8 cellular contexts compared by ENCODE assay signal in genomic region chr9:132078369-132079356, GRCh38. TPM values are rescaled to one million over a fixed set of nuclear protein-coding genes. Genes with fewer than 3 reads are reported as not detected.
DNase-seq lines count a peak whose midpoint lies in the region; ATAC-seq, FAIRE-seq and TF ChIP-seq lines count a peak whose summit lies in the region.

No MANE protein-coding gene starts in this region.

- H3K9me3 ChIP-seq in PC-9 (ENCODE audit: insufficient read depth, low read depth) = no peaks in the 10 kb centered on the region
- H3K9me3 ChIP-seq in GM12878 (replicated peaks; ENCODE audit: control insufficient read depth, insufficient read depth, low read length) = no peaks in the 10 kb centered on the region
- H3K9me3 ChIP-seq in keratinocyte (ENCODE audit: control insufficient read depth, low read depth, low read length) = no peaks in the 10 kb centered on the region

- H3K79me2 ChIP-seq in PC-9 (ENCODE audit: low read depth) = peaks cover 20% of the 10 kb centered on the region
- peaks cover 15% of the 10 kb centered on the region for H3K79me2 ChIP-seq in GM12878 (ENCODE audit: control insufficient read depth, insufficient read depth, low read length)
- peaks cover 53% of the 10 kb centered on the region for H3K79me2 ChIP-seq in keratinocyte (ENCODE audit: control insufficient read depth, insufficient read depth, low read length)

- H3K4me1 ChIP-seq in PC-9 (replicated peaks; ENCODE audit: insufficient read depth) (peaks cover 11% of the 10 kb centered on the region; the same call in 1 of the 2 replicates), GM12878 (ENCODE audit: control insufficient read depth, insufficient read depth, low read length) (peaks cover 5% of the 10 kb centered on the region; the same call in 1 of the 2 replicates), keratinocyte (ENCODE audit: control insufficient read depth, extremely low read depth, insufficient read depth, low read length) (peaks cover 31% of the 10 kb centered on the region)

- POLR2A ChIA-PET in PC-9 (lab: Charles Lee; ENCODE audit: unreplicated experiment) (interaction anchor here (0.6 kb wide), 1 partner anchor 1727 kb away, joined by 5 read pairs; no protein-coding TSS in a partner anchor), GM12878 (lab: Charles Lee) (no interaction called here)

- H3K9ac ChIP-seq in GM12878 (ENCODE audit: control insufficient read depth, insufficient read depth, low read length) = peak overlapping the region; percentile 74
- H3K9ac ChIP-seq in keratinocyte (ENCODE audit: control insufficient read depth, extremely low read depth, insufficient read depth, low read length) = peak overlapping the region; percentile 97

- dilution Hi-C loops in keratinocyte (cut with MboI; ENCODE audit: extremely low pct_ligation_motif_present, low sequenced_read_pairs) = no loop called here

- peak overlapping the region; percentile 72 for H3K4me2 ChIP-seq in PC-9
- peak overlapping the region; percentile 89 for H3K4me2 ChIP-seq in GM12878 (ENCODE audit: control insufficient read depth, insufficient read depth)
- H3K4me2 ChIP-seq in keratinocyte (ENCODE audit: control insufficient read depth, extremely low read depth, insufficient read depth, low read depth, low read length) = peak overlapping the region; percentile 87

- H2AFZ ChIP-seq in PC-9 (peak overlapping the region; percentile 91), GM12878 (ENCODE audit: control insufficient read depth, low read depth, low read length) (peak overlapping the region; percentile 91), keratinocyte (ENCODE audit: control insufficient read depth, low read length) (peak overlapping the region; percentile 89)

- H3K27ac ChIP-seq in PC-9 (no peak overlapping the region), GM12878 (ENCODE audit: control insufficient read depth, insufficient read depth) (0 out of 2 replicates have a peak overlapping the region, but pooled peaks have one; percentile 28), keratinocyte (ENCODE audit: control insufficient read depth, insufficient read depth, low read length) (peak overlapping the region; percentile 89)

- no peak for FAIRE-seq in GM12878 (lab: Jason Lieb, UNC)
- FAIRE-seq in keratinocyte (lab: Jason Lieb, UNC) = peak; percentile 34
- FAIRE-seq in HTR-8/SVneo (lab: Jason Lieb, UNC) = no peak

- CTCF ChIA-PET in PC-9 (lab: Charles Lee) = no interaction called here
- CTCF ChIA-PET in GM12878 (lab: Yijun Ruan, JAX) = interaction anchor here (2.0 kb wide), 1 partner anchor 158 kb away, joined by 8 read pairs; no protein-coding TSS in a partner anchor

- no peak for TF ChIP-seq RAD21 in GM12878 (IDR thresholded peaks at IDR 0.05; ENCODE audit: insufficient read depth, low read depth, low read length)

- RAD21 ChIA-PET in GM12878 (lab: Charles Lee; ENCODE audit: unreplicated experiment) = no interaction called here

- in situ Hi-C loops in GM12878 (cut with MboI) = no loop called here

- intact Hi-C loops in PC-9 (cut with micrococcal nuclease; ENCODE audit: unreplicated experiment) (loop anchor here (10.0 kb wide), 1 partner anchor 104 kb away; no protein-coding TSS in a partner anchor), GM12878 (cut with micrococcal nuclease; ENCODE audit: unreplicated experiment) (no loop called here)

- H3K9me1 ChIP-seq in keratinocyte (ENCODE audit: control insufficient read depth, extremely low read depth, insufficient read depth, low read length) = no peaks in the 10 kb centered on the region

- no peaks in the 10 kb centered on the region for H3K9me2 ChIP-seq in PC-9 (ENCODE audit: insufficient read depth)

- TF ChIP-seq CTCF in PC-9 (conservative IDR thresholded peaks at IDR 0.05) (no peak), GM12878 (IDR thresholded peaks at IDR 0.05 in 2 of 3, conservative IDR thresholded peaks at IDR 0.05 in 1 of 3; ENCODE audit: control insufficient read depth in 2 of 3, extremely low read depth in 1 of 3, insufficient read depth in 1 of 3, low read depth in 3 of 3, low read length in 3 of 3) (no peak), keratinocyte (optimal IDR thresholded peaks at IDR 0.05 in 1 of 3, IDR thresholded peaks at IDR 0.05 in 1 of 3, conservative IDR thresholded peaks at IDR 0.05 in 1 of 3; ENCODE audit: extremely low read depth in 1 of 3, insufficient read depth in 2 of 3, low read length in 3 of 3) (no peak)

- H3K27me3 ChIP-seq in PC-9 (ENCODE audit: insufficient read depth, low read depth) = peaks cover 7% of the 10 kb centered on the region; the same call in 1 of the 2 replicates
- H3K27me3 ChIP-seq in GM12878 (replicated peaks in 1 of 2; ENCODE audit: control insufficient read depth in 2 of 2, insufficient read depth in 2 of 2, low read length in 1 of 2) = no peaks in the 10 kb centered on the region
- H3K27me3 ChIP-seq in keratinocyte (ENCODE audit: control insufficient read depth, extremely low read depth, insufficient read depth, low read length) = no peaks in the 10 kb centered on the region

- SMC1A ChIA-PET in GM12878 (lab: Charles Lee; ENCODE audit: uncharacterized antibody, unreplicated experiment) = interaction anchor here (1.1 kb wide), 1 partner anchor 14 kb away, joined by 4 read pairs; no protein-coding TSS in a partner anchor

- no peak for TF ChIP-seq EP300 in GM12878 (IDR thresholded peaks at IDR 0.05; ENCODE audit: borderline replicate concordance in 1 of 2, control insufficient read depth in 1 of 2, low read depth in 2 of 2, low read length in 2 of 2)

- WGBS in GM12878 (ENCODE audit: insufficient coverage, insufficient replicate concordance, low lambda C conversion rate, missing lambda C conversion rate) = 35% methylated on average over 19 of the region's 19 CpGs

- H3K4me3 ChIP-seq in PC-9 (peak overlapping the region; percentile 82), GM12878 (peak overlapping the region; percentile 90), keratinocyte (ENCODE audit: control insufficient read depth in 2 of 3, extremely low read depth in 1 of 3, insufficient read depth in 2 of 3, low read depth in 1 of 3, low read length in 3 of 3) (peak overlapping the region; percentile 88 to 99 (median 92))

- TF ChIP-seq POLR2A in GM12878 (IDR thresholded peaks at IDR 0.05; ENCODE audit: low read depth, low read length) = no peak

- peak; percentile 16 for ATAC-seq in HG02610 (IDR thresholded peaks at IDR 0.05; ENCODE audit: unreplicated experiment)
- ATAC-seq in GM12878 = peak; percentile 44
- no peak for ATAC-seq in HG02571 (IDR thresholded peaks at IDR 0.05; ENCODE audit: unreplicated experiment)

- H3K36me3 ChIP-seq in PC-9 (ENCODE audit: low read depth) (0 out of 2 replicates have a peak, but pooled peaks cover 16% of the 10 kb centered on the region), GM12878 (ENCODE audit: control insufficient read depth in 2 of 2, insufficient read depth in 2 of 2, low read length in 1 of 2) (0 out of 4 replicates have a peak, but pooled peaks cover 0 to 7% of the 10 kb centered on the region in 2 experiments), keratinocyte (ENCODE audit: control insufficient read depth in 2 of 2, extremely low read depth in 1 of 2, insufficient read depth in 2 of 2, low read length in 2 of 2) (peaks cover 0 to 9% of the 10 kb centered on the region in 2 experiments)

- BruUV-seq in PC-9 (replicated peaks; lab: Mats Ljungman, UMichigan) (no TSS peak), GM12878 (replicated peaks; lab: Mats Ljungman, UMichigan) (no TSS peak)

- no peaks in the 10 kb centered on the region for H3F3A ChIP-seq in PC-9 (ENCODE audit: insufficient read depth, low read depth)

- H4K20me1 ChIP-seq in PC-9 (ENCODE audit: insufficient read depth) (no peaks in the 10 kb centered on the region), GM12878 (ENCODE audit: control insufficient read depth, insufficient read depth) (no peaks in the 10 kb centered on the region), keratinocyte (ENCODE audit: control insufficient read depth, extremely low read depth, insufficient read depth, low read length) (no peaks in the 10 kb centered on the region)

- DNase-seq in COLO668 (lab: John Stamatoyannopoulos, UW; ENCODE audit: unreplicated experiment) (peak; percentile 79), PC-9 (peak in 1 of 2 experiments; percentile 7), GM12878 (ENCODE audit: low read depth, low spot score) (no peak), keratinocyte (ENCODE audit: low read depth, low spot score) (no peak), HTR-8/SVneo (ENCODE audit: insufficient read length, low spot score) (no peak)
- peak; percentile 12 for DNase-seq in stimulated activated CD4-positive, alpha-beta T cell treated with anti-CD3 and anti-CD28 coated beads, Interleukin-4, amount 100 ng/mL, for 1 hour

TF ChIP-seq in GM12878, 131 proteins besides CTCF, POLR2A, EP300 and RAD21 (continues in another document):
- TF ChIP-seq PAX5 (IDR thresholded peaks at IDR 0.05; ENCODE audit: borderline replicate concordance, low read depth, low read length) (no peak), TCF7 (IDR thresholded peaks at IDR 0.05; ENCODE audit: borderline replicate concordance) (no peak), MYB (IDR thresholded peaks at IDR 0.05; ENCODE audit: borderline replicate concordance, low read depth, low read length) (no peak)

RNA-seq across cellular contexts. Expression of gene MED27, which starts 1.0 kb away (rescaled TPM):
- total RNA-seq in PC-9 (2021) = 28.4 and 31.2 TPM in 2 replicates
- 24.9 and 26.4 TPM in 2 replicates for total RNA-seq in GM12878 (2013; cell fraction: nucleolus; rRNA removed)
- 31.9 and 34.2 TPM in 2 replicates for total RNA-seq in GM12878 (2014; rRNA removed)
- total RNA-seq in GM12878 (2014; rRNA removed; fragmentation: Illumina TruSeq; extraction: Trizol) = 17.3 and 20.3 TPM in 2 replicates
- 24.4 and 25.9 TPM in 2 replicates for total RNA-seq in GM12878 (2021)
- 15.6 TPM for polyA plus RNA-seq in GM12878 (2011; ENCODE audit: low read depth)
- 23.1 and 36.9 TPM in 2 replicates for polyA plus RNA-seq in GM12878 (2011; rRNA removed)
- 48.8 and 50.9 TPM in 2 replicates for polyA plus RNA-seq in GM12878 (2011; cell fraction: cytosol; rRNA removed)
- polyA plus RNA-seq in GM12878 (2011; cell fraction: nucleus; rRNA removed) = 24.5 and 27.8 TPM in 2 replicates
- polyA plus RNA-seq in GM12878 (2012) = 17.0 and 17.5 TPM in 2 replicates
- polyA plus RNA-seq in GM12878 (2014; fragmentation: Illumina TruSeq; extraction: Trizol) = 22.4 and 27.6 TPM in 2 replicates
- 10 to 100 TPM; 47.7 to 50.3 TPM for polyA plus RNA-seq in GM12878 (2014; fragmentation: Nextera tagmentation; extraction: Ambion mirVana)
- polyA plus RNA-seq in GM12878 (2014; rRNA removed) = 24.8 and 30.3 TPM in 2 replicates
- 10 to 100 TPM; 46.2 to 49.1 TPM for polyA plus RNA-seq in GM12878 (2016; fragmentation: Nextera tagmentation; extraction: Ambion mirVana)
- 35.1 and 41.1 TPM in 2 replicates for polyA minus RNA-seq in GM12878 (2011; rRNA and poly(A)+ RNA removed)
- 11.9 and 15.6 TPM in 2 replicates for polyA minus RNA-seq in GM12878 (2011; cell fraction: cytosol; rRNA and poly(A)+ RNA removed)
- polyA minus RNA-seq in GM12878 (2011; cell fraction: nucleus; rRNA and poly(A)+ RNA removed) = 16.6 and 24.6 TPM in 2 replicates
- polyA plus RNA-seq in keratinocyte = 33.1 to 44.9 TPM (median 39.0 TPM) in 3 replicates
- 20.7 TPM for polyA plus RNA-seq in keratinocyte (2011; ENCODE audit: low read depth)
- 34.9 and 42.2 TPM in 2 replicates for polyA plus RNA-seq in keratinocyte (2011; cell fraction: cytosol; rRNA removed)
- 33.7 and 40.1 TPM in 2 replicates for polyA plus RNA-seq in keratinocyte (2011; cell fraction: nucleus; rRNA removed)
- 32.6 and 33.3 TPM in 2 replicates for polyA plus RNA-seq in keratinocyte (2012; ENCODE audit: low replicate concordance)
- 22.6 to 42.0 TPM (median 37.1 TPM) in 3 replicates for polyA minus RNA-seq in keratinocyte
- 17.5 TPM for polyA minus RNA-seq in keratinocyte (2011; cell fraction: cytosol; rRNA and poly(A)+ RNA removed)
- polyA minus RNA-seq in keratinocyte (2011; cell fraction: nucleus; rRNA and poly(A)+ RNA removed) = 14.7 and 25.7 TPM in 2 replicates

Comparison
In these comparisons a context has a peak if more than half of its experiments do, and no peak if none do; other contexts are left out.
1. DNase-seq: peak in COLO668 (single experiment) and stimulated activated CD4-positive, alpha-beta T cell treated with anti-CD3 and anti-CD28 coated beads, Interleukin-4, amount 100 ng/mL, for 1 hour (single experiment); none in GM12878 (single experiment), keratinocyte (single experiment) and HTR-8/SVneo (single experiment).
2. Peak in every context shown above with its lines, with median percentiles within 50 percentile points of each other: H2AFZ ChIP-seq, H3K4me2 ChIP-seq and H3K4me3 ChIP-seq.